Comparison of ENCODE assay signal across 7 cellular contexts in genomic region chr4:53364624-53365023, GRCh38. TPM values are rescaled to one million over a fixed set of nuclear protein-coding genes. Genes with fewer than 3 reads are reported as not detected.
A peak's percentile ranks its signal among the peaks of the same experiment; 100 is the strongest.
DNase-seq lines count a peak whose midpoint lies in the region; ATAC-seq, FAIRE-seq and TF ChIP-seq lines count a peak whose summit lies in the region.

No MANE protein-coding gene starts in this region.

- H3K79me2 ChIP-seq in hepatocyte = peaks cover 41% of the 10 kb centered on the region

- no peaks in the 10 kb centered on the region for H4K20me1 ChIP-seq in hepatocyte (ENCODE audit: insufficient read depth, poor library complexity, severe bottlenecking)

- FAIRE-seq in GM12891 (lab: Jason Lieb, UNC) = no peak

- peaks cover 36% of the 10 kb centered on the region for H3K27me3 Mint-ChIP-seq in WTC11 (ENCODE audit: low read depth)
- peaks cover 8% of the 10 kb centered on the region for H3K27me3 Mint-ChIP-seq in stimulated activated memory B cell treated with anti-CD40 and anti-IgM and Interleukin-4, amounts not matched to agents 10 μg/mL and 1 μg/mL and 100 μg/mL, for 72 hours

- no peaks in the 10 kb centered on the region for H3K36me3 ChIP-seq in HEK293 (ENCODE audit: control insufficient read depth in 2 of 2, insufficient read depth in 1 of 2, low read length in 2 of 2)
- no peaks in the 10 kb centered on the region for H3K36me3 ChIP-seq in hepatocyte (replicated peaks; ENCODE audit: insufficient read depth, low read depth)

- H3K27me3 ChIP-seq in hepatocyte = peaks cover 18% of the 10 kb centered on the region

- POLR2A ChIA-PET in HEK293 (lab: Yijun Ruan, JAX) (no interaction called here), WTC11 (lab: Charles Lee) (no interaction called here)

- peak overlapping the region; percentile 83 for H3K4me2 ChIP-seq in hepatocyte

- H3K4me3 ChIP-seq in HEK293 (ENCODE audit: low read depth, low read length) = peak overlapping the region; percentile 57
- peak overlapping the region; percentile 77 for H3K4me3 ChIP-seq in hepatocyte

- peak overlapping the region; percentile 90 for H3K4me3 Mint-ChIP-seq in WTC11
- peak overlapping the region; percentile 96 for H3K4me3 Mint-ChIP-seq in stimulated activated memory B cell treated with anti-CD40 and anti-IgM and Interleukin-4, amounts not matched to agents 10 μg/mL and 1 μg/mL and 100 μg/mL, for 72 hours

- no peak overlapping the region for H3K27ac Mint-ChIP-seq in WTC11
- H3K27ac Mint-ChIP-seq in stimulated activated memory B cell treated with anti-CD40 and anti-IgM and Interleukin-4, amounts not matched to agents 10 μg/mL and 1 μg/mL and 100 μg/mL, for 72 hours = no peak overlapping the region

- CTCF ChIA-PET in HEK293 (lab: Yijun Ruan, JAX) (no interaction called here), WTC11 (lab: Charles Lee) (no interaction called here)

- DNase-seq in WTC11 (ENCODE audit: low spot score) (no peak), hepatocyte (ENCODE audit: low spot score) (no peak), kidney glomerular epithelial cell (lab: John Stamatoyannopoulos, UW) (no peak), GM12891 (ENCODE audit: insufficient read length, low spot score) (no peak)
- no peak for DNase-seq in stimulated activated CD4-positive, alpha-beta T cell treated with anti-CD3 and anti-CD28 coated beads, Interleukin-4, amount 100 ng/mL, for 1 hour

- no peaks in the 10 kb centered on the region for H3K9me3 ChIP-seq in HEK293 (ENCODE audit: control insufficient read depth, insufficient read depth, low read depth, low read length)
- no peaks in the 10 kb centered on the region for H3K9me3 ChIP-seq in hepatocyte (ENCODE audit: low read depth)

- H3K9me3 Mint-ChIP-seq in WTC11 = peaks cover 6% of the 10 kb centered on the region; the same call in 1 of the 2 replicates
- H3K9me3 Mint-ChIP-seq in stimulated activated memory B cell treated with anti-CD40 and anti-IgM and Interleukin-4, amounts not matched to agents 10 μg/mL and 1 μg/mL and 100 μg/mL, for 72 hours = no peaks in the 10 kb centered on the region

- H3K4me1 Mint-ChIP-seq in WTC11 = peaks cover 18% of the 10 kb centered on the region
- peaks cover 52% of the 10 kb centered on the region for H3K4me1 Mint-ChIP-seq in stimulated activated memory B cell treated with anti-CD40 and anti-IgM and Interleukin-4, amounts not matched to agents 10 μg/mL and 1 μg/mL and 100 μg/mL, for 72 hours

- TF ChIP-seq POLR2A in GM12891 (IDR thresholded peaks at IDR 0.05; ENCODE audit: low read depth, low read length) = no peak

- WGBS in hepatocyte (ENCODE audit: low lambda C conversion rate, missing lambda C conversion rate) = 79% methylated on average over 3 of the region's 3 CpGs

- H3K9me2 ChIP-seq in hepatocyte (replicated peaks; ENCODE audit: insufficient read depth) = no peaks in the 10 kb centered on the region

- H3K36me3 Mint-ChIP-seq in WTC11 = no peaks in the 10 kb centered on the region
- H3K36me3 Mint-ChIP-seq in stimulated activated memory B cell treated with anti-CD40 and anti-IgM and Interleukin-4, amounts not matched to agents 10 μg/mL and 1 μg/mL and 100 μg/mL, for 72 hours = peaks cover 20% of the 10 kb centered on the region

- H3K27ac ChIP-seq in HEK293 (ENCODE audit: extremely low read depth, low read depth, low read length) (no peak overlapping the region), hepatocyte (no peak overlapping the region)

- TF ChIP-seq CTCF in HEK293 (tag by site-specific recombination; IDR thresholded peaks at IDR 0.05) (no peak), WTC11 (IDR thresholded peaks at IDR 0.05) (no peak), hepatocyte (IDR thresholded peaks at IDR 0.05; ENCODE audit: poor library complexity) (no peak)

- peak overlapping the region; percentile 87 for H2AFZ ChIP-seq in hepatocyte

- ATAC-seq in WTC11 = no peak
- no peak for ATAC-seq in stimulated activated memory B cell treated with anti-CD40 and anti-IgM and Interleukin-4, amounts not matched to agents 10 μg/mL and 1 μg/mL and 100 μg/mL, for 72 hours

- H3K4me1 ChIP-seq in HEK293 (ENCODE audit: control insufficient read depth, insufficient read depth, low read length) = no peaks in the 10 kb centered on the region
- H3K4me1 ChIP-seq in hepatocyte (ENCODE audit: insufficient read depth) = peaks cover 3% of the 10 kb centered on the region

TF ChIP-seq in HEK293, 187 proteins besides CTCF, POLR2A, EP300 and RAD21 (continues in another document):
- TF ChIP-seq ZNF654 (tag by site-specific recombination; IDR thresholded peaks at IDR 0.05; ENCODE audit: low read depth) (no peak), ZNF37A (tag by site-specific recombination; IDR thresholded peaks at IDR 0.05) (no peak), ZNF549 (tag by site-specific recombination; IDR thresholded peaks at IDR 0.05) (no peak), ZNF843 (tag by site-specific recombination; IDR thresholded peaks at IDR 0.05) (no peak), ZNF423 (tag by site-specific recombination; IDR thresholded peaks at IDR 0.05) (no peak), IKZF3 (tag by site-specific recombination; IDR thresholded peaks at IDR 0.05) (no peak), ZNF140 (tag by site-specific recombination; IDR thresholded peaks at IDR 0.05) (no peak)
- TF ChIP-seq, protein P1, sequence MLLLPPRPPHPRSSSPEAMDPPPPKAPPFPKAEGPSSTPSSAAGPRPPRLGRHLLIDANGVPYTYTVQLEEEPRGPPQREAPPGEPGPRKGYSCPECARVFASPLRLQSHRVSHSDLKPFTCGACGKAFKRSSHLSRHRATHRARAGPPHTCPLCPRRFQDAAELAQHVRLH (tag by site-specific recombination; IDR thresholded peaks at IDR 0.05) = no peak
- TF ChIP-seq, protein P2, sequence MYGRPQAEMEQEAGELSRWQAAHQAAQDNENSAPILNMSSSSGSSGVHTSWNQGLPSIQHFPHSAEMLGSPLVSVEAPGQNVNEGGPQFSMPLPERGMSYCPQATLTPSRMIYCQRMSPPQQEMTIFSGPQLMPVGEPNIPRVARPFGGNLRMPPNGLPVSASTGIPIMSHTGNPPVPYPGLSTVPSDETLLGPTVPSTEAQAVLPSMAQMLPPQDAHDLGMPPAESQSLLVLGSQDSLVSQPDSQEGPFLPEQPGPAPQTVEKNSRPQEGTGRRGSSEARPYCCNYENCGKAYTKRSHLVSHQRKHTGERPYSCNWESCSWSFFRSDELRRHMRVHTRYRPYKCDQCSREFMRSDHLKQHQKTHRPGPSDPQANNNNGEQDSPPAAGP (tag by site-specific recombination; IDR thresholded peaks at IDR 0.05) = no peak

TF ChIP-seq in WTC11, 78 proteins besides CTCF, POLR2A, EP300 and RAD21 (continues in another document):
- no peak for TF ChIP-seq USF1 (CRISPR knock-in tag; IDR thresholded peaks at IDR 0.05)
- no peak for TF ChIP-seq RORB (CRISPR knock-in tag; IDR thresholded peaks at IDR 0.05)
- TF ChIP-seq, protein P3, sequence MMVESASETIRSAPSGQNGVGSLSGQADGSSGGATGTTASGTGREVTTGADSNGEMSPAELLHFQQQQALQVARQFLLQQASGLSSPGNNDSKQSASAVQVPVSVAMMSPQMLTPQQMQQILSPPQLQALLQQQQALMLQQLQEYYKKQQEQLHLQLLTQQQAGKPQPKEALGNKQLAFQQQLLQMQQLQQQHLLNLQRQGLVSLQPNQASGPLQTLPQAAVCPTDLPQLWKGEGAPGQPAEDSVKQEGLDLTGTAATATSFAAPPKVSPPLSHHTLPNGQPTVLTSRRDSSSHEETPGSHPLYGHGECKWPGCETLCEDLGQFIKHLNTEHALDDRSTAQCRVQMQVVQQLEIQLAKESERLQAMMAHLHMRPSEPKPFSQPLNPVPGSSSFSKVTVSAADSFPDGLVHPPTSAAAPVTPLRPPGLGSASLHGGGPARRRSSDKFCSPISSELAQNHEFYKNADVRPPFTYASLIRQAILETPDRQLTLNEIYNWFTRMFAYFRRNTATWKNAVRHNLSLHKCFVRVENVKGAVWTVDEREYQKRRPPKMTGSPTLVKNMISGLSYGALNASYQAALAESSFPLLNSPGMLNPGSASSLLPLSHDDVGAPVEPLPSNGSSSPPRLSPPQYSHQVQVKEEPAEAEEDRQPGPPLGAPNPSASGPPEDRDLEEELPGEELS (CRISPR knock-in tag; IDR thresholded peaks at IDR 0.05) = no peak

TF ChIP-seq in GM12891, 5 proteins besides CTCF, POLR2A, EP300 and RAD21:
- TF ChIP-seq POLR2AphosphoS5 (IDR thresholded peaks at IDR 0.05; ENCODE audit: low read depth, low read length) (no peak), SPI1 (IDR thresholded peaks at IDR 0.05; ENCODE audit: low read depth, low read length) (no peak), PAX5 (IDR thresholded peaks at IDR 0.05; ENCODE audit: insufficient read depth, low read length, severe bottlenecking) (no peak), POU2F2 (IDR thresholded peaks at IDR 0.05; ENCODE audit: low read depth, low read length) (no peak), TAF1 (IDR thresholded peaks at IDR 0.05; ENCODE audit: low read depth, low read length) (no peak)

RNA-seq across cellular contexts. Expression of gene SCFD2, which starts 1.2 kb away (rescaled TPM):
- total RNA-seq in WTC11 (2021) (9.3 to 12.4 TPM (median 10.3 TPM) in 3 replicates), hepatocyte (15.7 and 23.8 TPM in 2 replicates)
- polyA plus RNA-seq in hepatocyte = 5.6 and 8.4 TPM in 2 replicates
- polyA plus RNA-seq in GM12891 (2012; ENCODE audit: low read depth, missing spikeins) = 11.3 TPM

RNA-seq across cellular contexts. Expression of gene FIP1L1, which starts 12.8 kb away (rescaled TPM):
- total RNA-seq in WTC11 (2021) (47.6 to 52.4 TPM (median 49.6 TPM) in 3 replicates), hepatocyte (65.9 and 75.6 TPM in 2 replicates)
- polyA plus RNA-seq in hepatocyte = 50.7 and 60.7 TPM in 2 replicates
- polyA plus RNA-seq in GM12891 (2012; ENCODE audit: low read depth, missing spikeins) = 48.0 TPM
